In the genomic region with DNA sequence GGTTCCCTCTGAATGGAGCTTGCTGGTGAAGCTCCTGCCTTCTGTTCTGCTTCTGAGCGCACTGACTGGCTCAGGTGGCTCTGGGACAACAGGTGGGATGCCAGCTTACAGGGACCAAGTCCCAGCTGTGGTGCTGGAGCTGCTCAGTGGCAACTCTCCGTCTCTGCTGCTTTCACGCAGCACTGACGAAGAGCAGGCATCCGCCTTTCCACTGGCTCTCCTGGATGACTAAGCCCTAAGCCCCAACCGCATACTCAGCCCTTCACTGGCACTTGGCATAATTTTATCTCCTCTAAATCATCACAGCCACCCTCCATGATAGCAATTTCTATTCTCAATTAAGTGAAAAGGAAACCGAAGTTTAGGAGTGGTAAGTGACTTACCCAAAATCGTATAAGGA, we compare ENCODE assay signal across 19 cellular contexts. TPM values are rescaled to one million over a fixed set of nuclear protein-coding genes. Genes with fewer than 3 reads are reported as not detected.
A peak's percentile ranks its signal among the peaks of the same experiment; 100 is the strongest.
DNase-seq lines count a peak whose midpoint lies in the region; ATAC-seq, FAIRE-seq and TF ChIP-seq lines count a peak whose summit lies in the region.
"Had no signal": no experiment of that assay in that cellular context is flagged by ENCODE, and none has a peak within 500 bp of the region (broad histone marks: within the 10 kb centered on the region; RNA-seq: fewer than 3 reads in every experiment).

No MANE protein-coding gene starts in this region.

- peaks cover under 1% of the 10 kb centered on the region for H3K79me2 ChIP-seq in astrocyte (ENCODE audit: insufficient read depth, low read length)
- H3K79me2 ChIP-seq in smooth muscle cell (ENCODE audit: low read depth), result no peaks in the 10 kb centered on the region

- H3K4me1 Mint-ChIP-seq in astrocyte (ENCODE audit: low read depth, unreplicated experiment), result peaks cover 9% of the 10 kb centered on the region
- H3K4me1 Mint-ChIP-seq: CD4-positive, alpha-beta memory T cell had no signal

- no peak for ATAC-seq in GM21360 (IDR thresholded peaks at IDR 0.05; ENCODE audit: unreplicated experiment)

- H3K36me3 Mint-ChIP-seq in astrocyte (ENCODE audit: low read depth, unreplicated experiment), result no peaks in the 10 kb centered on the region
- H3K36me3 Mint-ChIP-seq: CD4-positive, alpha-beta memory T cell had no signal

- H3K4me3 ChIP-seq in astrocyte (ENCODE audit: insufficient read depth, low read depth, low read length) (no peak overlapping the region), smooth muscle cell (peak overlapping the region; percentile 1)

- H3K4me1 ChIP-seq in astrocyte (ENCODE audit: insufficient read depth, low read length) (peaks cover 5% of the 10 kb centered on the region), smooth muscle cell (ENCODE audit: low read depth) (peaks cover 27% of the 10 kb centered on the region)

- H3K9me3 Mint-ChIP-seq in astrocyte (ENCODE audit: unreplicated experiment), result peaks cover 2% of the 10 kb centered on the region
- H3K9me3 Mint-ChIP-seq: CD4-positive, alpha-beta memory T cell had no signal

- TF ChIP-seq CTCF in astrocyte (IDR thresholded peaks at IDR 0.05; ENCODE audit: insufficient read depth, low read depth, low read length) (no peak), smooth muscle cell (IDR thresholded peaks at IDR 0.05; ENCODE audit: borderline replicate concordance, insufficient read depth, poor library complexity, severe bottlenecking) (no peak)

- FAIRE-seq in RCC 7860 (lab: Jason Lieb, UNC) (no peak), astrocyte (lab: Jason Lieb, UNC) (no peak)
- FAIRE-seq: A204.1, D721Med, GM12892 had no signal

- H3K4me2 ChIP-seq in astrocyte (ENCODE audit: low read length) (no peak overlapping the region), smooth muscle cell (peak overlapping the region; percentile 64)

- H3K27ac ChIP-seq in astrocyte (ENCODE audit: low read depth, low read length) (no peak overlapping the region), smooth muscle cell (ENCODE audit: low read depth) (no peak overlapping the region)
- H3K27ac ChIP-seq: C4-2B had no signal

- H2AFZ ChIP-seq in astrocyte (ENCODE audit: low read depth, low read length), result no peak overlapping the region
- no peak overlapping the region for H2AFZ ChIP-seq in smooth muscle cell (ENCODE audit: low read depth)

- H3F3A ChIP-seq in smooth muscle cell (ENCODE audit: low read depth), result no peaks in the 10 kb centered on the region

- H4K20me1 ChIP-seq in astrocyte (ENCODE audit: insufficient read depth, low read length) (peaks cover 79% of the 10 kb centered on the region), smooth muscle cell (ENCODE audit: low read depth) (no peaks in the 10 kb centered on the region)

- no peak overlapping the region for H3K27ac Mint-ChIP-seq in astrocyte (ENCODE audit: unreplicated experiment)
- H3K27ac Mint-ChIP-seq: CD4-positive, alpha-beta memory T cell; H9 had no signal

- no peaks in the 10 kb centered on the region for H3K9me3 ChIP-seq in astrocyte (ENCODE audit: insufficient read depth, low read depth, low read length)
- H3K9me3 ChIP-seq in smooth muscle cell (replicated peaks; ENCODE audit: low read depth), result no peaks in the 10 kb centered on the region
- H3K9me3 ChIP-seq: BE2C had no signal

- no peak overlapping the region for H3K4me3 Mint-ChIP-seq in astrocyte (ENCODE audit: unreplicated experiment)
- H3K4me3 Mint-ChIP-seq: CD4-positive, alpha-beta memory T cell; H9 had no signal

- H3K27me3 ChIP-seq in astrocyte (ENCODE audit: insufficient read depth, low read length), result peaks cover 5% of the 10 kb centered on the region
- H3K27me3 ChIP-seq in smooth muscle cell (ENCODE audit: low read depth), result no peaks in the 10 kb centered on the region
- H3K27me3 ChIP-seq: BE2C had no signal

- 42% methylated on average over 8 of the region's 8 CpGs for WGBS in smooth muscle cell (ENCODE audit: low lambda C conversion rate)

- H3K36me3 ChIP-seq in astrocyte (ENCODE audit: insufficient read depth, low read length), result peaks cover 36% of the 10 kb centered on the region
- H3K36me3 ChIP-seq in smooth muscle cell (ENCODE audit: low read depth), result no peaks in the 10 kb centered on the region

- peaks cover 34% of the 10 kb centered on the region for H3K27me3 Mint-ChIP-seq in astrocyte (ENCODE audit: low read depth, unreplicated experiment)

- peak; percentile 68 for DNase-seq in Daoy (ENCODE audit: low read depth)
- DNase-seq in RCC 7860 (ENCODE audit: low spot score), result peak; percentile 5
- peak; percentile 25 for DNase-seq in astrocyte (ENCODE audit: low read depth)
- no peak for DNase-seq in smooth muscle cell (lab: John Stamatoyannopoulos, UW; ENCODE audit: unreplicated experiment)
- DNase-seq in GM19238 (ENCODE audit: insufficient read length, low spot score), result no peak
- DNase-seq in OCI-M2 (lab: John Stamatoyannopoulos, UW; ENCODE audit: unreplicated experiment), result no peak
- DNase-seq: BE2C; CD4-positive, alpha-beta memory T cell; DMS153; DMS79 treated with DMSO at 0.1 percent for 48 hours; GDM1; GOT3; H9; IMR-90 had no signal

- H3K9ac ChIP-seq in astrocyte (ENCODE audit: low read length) (no peak overlapping the region), smooth muscle cell (ENCODE audit: low read depth) (no peak overlapping the region)

RNA-seq across cellular contexts. Expression of a gene that starts 3.7 kb away (rescaled TPM):
- total RNA-seq in Daoy (2014; rRNA removed; shearing (Covaris generic)), result not detected in 2 replicates
- total RNA-seq in astrocyte (0.18 and 0.31 TPM in 2 replicates), smooth muscle cell (11.8 and 13.9 TPM in 2 replicates)
- 6.7 and 11.1 TPM in 2 replicates for polyA plus RNA-seq in smooth muscle cell
- total RNA-seq: CD4-positive, alpha-beta memory T cell; H9; IMR-90 had no signal
- polyA plus RNA-seq: CD4-positive, alpha-beta memory T cell; IMR-90 had no signal

Comparison
In these comparisons a context has a peak if more than half of its experiments do, and no peak if none do; other contexts are left out.
1. DNase-seq: peak in Daoy (single experiment), RCC 7860 (single experiment) and astrocyte (single experiment); none in smooth muscle cell (single experiment), GM19238 (single experiment) and OCI-M2 (single experiment).